In genomic region chr1:16630661-16631247, GRCh38 we compare ENCODE assay signal across 13 cellular contexts. TPM values are rescaled to one million over a fixed set of nuclear protein-coding genes. Genes with fewer than 3 reads are reported as not detected.
DNase-seq lines count a peak whose midpoint lies in the region; ATAC-seq, FAIRE-seq and TF ChIP-seq lines count a peak whose summit lies in the region.
"Had no signal": no experiment of that assay in that cellular context is flagged by ENCODE, and none has a peak within 500 bp of the region (broad histone marks: within the 10 kb centered on the region; RNA-seq: fewer than 3 reads in every experiment).

No MANE protein-coding gene starts in this region.

- H3K9me2 ChIP-seq in OCI-LY7 (ENCODE audit: insufficient read depth, low read length) = no peaks in the 10 kb centered on the region

- FAIRE-seq in small intestine (lab: Jason Lieb, UNC) = no peak
- FAIRE-seq: astrocyte had no signal

- no peak overlapping the region for H3K4me3 ChIP-seq in DND-41 (ENCODE audit: low read depth in 1 of 2, low read length in 2 of 2)
- no peak overlapping the region for H3K4me3 ChIP-seq in RWPE2 (ENCODE audit: severe bottlenecking)
- no peak overlapping the region for H3K4me3 ChIP-seq in heart left ventricle
- no peak overlapping the region for H3K4me3 ChIP-seq in small intestine (ENCODE audit: low read depth in 1 of 2, low read length in 2 of 2)
- H3K4me3 ChIP-seq in OCI-LY7 (ENCODE audit: low read depth, low read length, poor library complexity, severe bottlenecking) = no peak overlapping the region

- H3K4me2 ChIP-seq in DND-41 (ENCODE audit: insufficient read depth, low read length) (no peak overlapping the region), OCI-LY7 (ENCODE audit: low read length) (no peak overlapping the region)

- 89 to 94% (median 92%) methylated on average over 36 of the region's 36 CpGs for WGBS in heart left ventricle, 4 donors
- 94 to 96% (median 96%) methylated on average over 36 of the region's 36 CpGs for WGBS in small intestine, 3 donors

- TF ChIP-seq CTCF in DND-41 (IDR thresholded peaks at IDR 0.05; ENCODE audit: borderline replicate concordance, extremely low read depth, low read length, poor library complexity, severe bottlenecking) = no peak
- no peak for TF ChIP-seq CTCF in RWPE2 (IDR thresholded peaks at IDR 0.05; ENCODE audit: poor library complexity, severe bottlenecking)
- no peak for TF ChIP-seq CTCF in heart left ventricle (IDR thresholded peaks at IDR 0.05)
- no peak for TF ChIP-seq CTCF in OCI-LY7 (conservative IDR thresholded peaks at IDR 0.05; ENCODE audit: low read length)

- H3K9me3 ChIP-seq in DND-41 (ENCODE audit: insufficient read depth, low read length, severe bottlenecking) = no peaks in the 10 kb centered on the region
- peaks cover 6% of the 10 kb centered on the region for H3K9me3 ChIP-seq in RWPE2 (ENCODE audit: severe bottlenecking)
- H3K9me3 ChIP-seq in heart left ventricle = no peaks in the 10 kb centered on the region
- H3K9me3 ChIP-seq in small intestine (ENCODE audit: control insufficient read depth, low read depth) = no peaks in the 10 kb centered on the region
- H3K9me3 ChIP-seq in OCI-LY7 (ENCODE audit: low read length) = no peaks in the 10 kb centered on the region

- H3K4me1 ChIP-seq in DND-41 (ENCODE audit: insufficient read depth, low read length) (no peaks in the 10 kb centered on the region), RWPE2 (ENCODE audit: insufficient read depth, poor library complexity, severe bottlenecking) (no peaks in the 10 kb centered on the region), heart left ventricle (peaks cover 0 to 4% (median 0%) of the 10 kb centered on the region in 12 donors), small intestine (ENCODE audit: control insufficient read depth in 2 of 2, insufficient read depth in 1 of 2, low read depth in 1 of 2, low read length in 1 of 2) (no peaks in the 10 kb centered on the region), OCI-LY7 (ENCODE audit: insufficient read depth, low read length, poor library complexity, severe bottlenecking) (no peaks in the 10 kb centered on the region)

- CTCF ChIA-PET in OCI-LY7 (lab: Charles Lee; ENCODE audit: unreplicated experiment) = no interaction called here

- H2AFZ ChIP-seq in DND-41 (ENCODE audit: low read depth, low read length) (no peak overlapping the region), OCI-LY7 (ENCODE audit: low read length) (no peak overlapping the region)

- intact Hi-C loops in heart left ventricle (cut with DNase I) = loop anchor here in 1 of 10 donors (10.0 kb wide), 1 partner anchor 94 kb away; no protein-coding TSS in a partner anchor
- intact Hi-C loops in posterior cingulate gyrus (cut with DNase I) = no loop called here
- intact Hi-C loops in OCI-LY7 (cut with micrococcal nuclease; ENCODE audit: unreplicated experiment) = no loop called here

- H3K36me3 ChIP-seq in DND-41 (ENCODE audit: insufficient read depth, low read length) (peaks cover 76% of the 10 kb centered on the region), RWPE2 (ENCODE audit: low read depth) (peaks cover 28% of the 10 kb centered on the region), heart left ventricle (peaks cover 5 to 95% (median 90%) of the 10 kb centered on the region in 9 donors), small intestine (ENCODE audit: control insufficient read depth in 2 of 2, insufficient read depth in 2 of 2, low read length in 2 of 2) (peaks cover 36% of the 10 kb centered on the region in 2 donors), OCI-LY7 (ENCODE audit: insufficient read depth, low read length) (peaks cover 59% of the 10 kb centered on the region)

- ATAC-seq in DND-41 (ENCODE audit: insufficient read depth, low read depth) (no peak), RWPE2 (ENCODE audit: low read depth) (no peak), heart left ventricle (no peak), HG03175 (IDR thresholded peaks at IDR 0.05; ENCODE audit: unreplicated experiment) (no peak)

- BruUV-seq in OCI-LY7 (replicated peaks; lab: Mats Ljungman, UMichigan) = no TSS peak

- H4K20me1 ChIP-seq in DND-41 (ENCODE audit: insufficient read depth, low read length) (peaks cover 20% of the 10 kb centered on the region), OCI-LY7 (ENCODE audit: insufficient read depth, low read length) (0 out of 2 replicates have a peak, but pooled peaks cover 4% of the 10 kb centered on the region)

- H3K27ac ChIP-seq in DND-41 (ENCODE audit: low read length) (no peak overlapping the region), RWPE2 (ENCODE audit: poor library complexity, severe bottlenecking) (no peak overlapping the region), heart left ventricle (no peak overlapping the region), small intestine (ENCODE audit: low read depth in 1 of 2, low read length in 1 of 2) (no peak overlapping the region), OCI-LY7 (ENCODE audit: low read depth, low read length, poor library complexity, severe bottlenecking) (no peak overlapping the region)
- H3K27ac ChIP-seq: C4-2B had no signal

- DNase-seq in DND-41 = peak; percentile 9
- DNase-seq in RWPE2 (ENCODE audit: low spot score) = peak; percentile 79
- DNase-seq in heart left ventricle = peak in 4 of 5 donors; percentile 27 to 79 (median 29)
- DNase-seq in posterior cingulate gyrus = peak in 7 of 10 donors; percentile 12 to 93 (median 28)
- DNase-seq in small intestine = no peak
- no peak for DNase-seq in NCI-H1694 (lab: John Stamatoyannopoulos, UW)
- no peak for DNase-seq in OCI-LY7 (ENCODE audit: low spot score)
- DNase-seq: GF-D8, OCI-M1 had no signal

- TF ChIP-seq POLR2A in heart left ventricle (IDR thresholded peaks at IDR 0.05) = no peak

- POLR2A ChIA-PET in OCI-LY7 (lab: Charles Lee) = no interaction called here

- H3K79me2 ChIP-seq in DND-41 (ENCODE audit: insufficient read depth, low read length) (0 out of 2 replicates have a peak, but pooled peaks cover 4% of the 10 kb centered on the region), OCI-LY7 (ENCODE audit: insufficient read depth, low read depth, low read length) (no peaks in the 10 kb centered on the region)

- H3K27me3 ChIP-seq in DND-41 (ENCODE audit: insufficient read depth, low read length, poor library complexity) (no peaks in the 10 kb centered on the region), RWPE2 (ENCODE audit: insufficient read depth, poor library complexity, severe bottlenecking) (no peaks in the 10 kb centered on the region), heart left ventricle (no peaks in the 10 kb centered on the region), small intestine (ENCODE audit: control insufficient read depth in 2 of 2, insufficient read depth in 2 of 2, low read length in 2 of 2) (no peaks in the 10 kb centered on the region)

- no peak overlapping the region for H3K9ac ChIP-seq in DND-41 (ENCODE audit: low read depth, low read length)

RNA-seq across cellular contexts. Expression of gene NBPF1, which starts 17.4 kb away (rescaled TPM):
- total RNA-seq in heart left ventricle (10 to 100 TPM in 8 of 9 donors, 1 to 10 TPM in 1; 4.7 to 18.2 (median 14.3) TPM), OCI-LY7 (2022) (33.1 and 34.1 TPM in 2 replicates)
- polyA plus RNA-seq in heart left ventricle (1 to 10 TPM; 4.4 to 4.8 TPM), small intestine (10 to 100 TPM; 11.7 to 26.8 (median 12.4) TPM)
- 9.0 and 11.0 TPM in 2 replicates for total RNA-seq in OCI-LY7 (2014; rRNA removed; shearing (Covaris generic))

RNA-seq across cellular contexts. Expression of gene RNU1-3, which starts 36.0 kb away (rescaled TPM):
- 1,000 to 10,000 TPM in 6 of 9 donors, 100 to 1,000 TPM in 1, not detected in 2; 364 to 3,776 (median 2,470) TPM for total RNA-seq in heart left ventricle
- not detected for polyA plus RNA-seq in heart left ventricle
- polyA plus RNA-seq in small intestine = not detected
- under 0.01 TPM in 2 replicates for total RNA-seq in OCI-LY7 (2014; rRNA removed; shearing (Covaris generic))
- total RNA-seq in OCI-LY7 (2022) = 1,721 and 1,968 TPM in 2 replicates
- total RNA-seq: M059J had no signal

Comparison
In these comparisons a context has a peak if more than half of its experiments do, and no peak if none do; other contexts are left out.
1. DNase-seq: peak in DND-41 (single experiment), RWPE2 (single experiment), heart left ventricle (4 of 5) and posterior cingulate gyrus (7 of 10); none in small intestine (single experiment), NCI-H1694 (single experiment) and OCI-LY7 (single experiment).